15 cellular contexts compared by ENCODE assay signal in the genomic region with DNA sequence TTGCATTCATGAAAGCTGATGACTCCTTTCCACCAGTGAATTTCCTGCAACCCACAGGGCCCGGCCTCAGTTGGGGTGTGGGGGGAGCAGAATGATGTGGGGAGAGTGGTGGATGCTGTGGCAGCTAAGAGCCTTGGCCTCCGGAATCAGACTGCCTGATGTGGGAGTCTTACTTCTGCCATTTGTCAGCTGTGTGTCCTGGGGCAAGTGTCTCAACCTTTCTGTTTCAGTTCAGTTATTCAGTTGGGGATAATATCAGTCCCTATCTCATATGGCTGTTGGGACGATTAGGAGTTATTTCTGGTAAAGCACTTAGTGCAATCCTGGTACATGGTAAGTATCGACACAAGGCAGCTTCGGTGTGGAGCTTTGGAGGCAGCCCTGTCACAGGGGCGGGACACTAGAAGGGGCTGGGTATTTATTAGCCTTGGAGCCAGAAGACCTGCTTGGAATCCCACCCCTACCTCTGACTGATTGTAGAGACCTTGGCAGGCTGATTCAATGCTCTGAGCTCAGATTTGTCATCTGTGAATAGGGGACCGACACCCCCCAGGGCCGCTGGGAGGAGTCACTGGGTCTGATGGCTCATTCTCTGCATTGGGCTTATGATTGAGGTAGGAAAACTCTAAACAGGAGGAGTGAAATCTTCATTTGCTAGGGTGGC. TPM values are rescaled to one million over a fixed set of nuclear protein-coding genes. Genes with fewer than 3 reads are reported as not detected.
DNase-seq lines count a peak whose midpoint lies in the region; TF ChIP-seq lines count a peak whose summit lies in the region.
"Had no signal": no experiment of that assay in that cellular context is flagged by ENCODE, and none has a peak within 500 bp of the region (broad histone marks: within the 10 kb centered on the region; RNA-seq: fewer than 3 reads in every experiment).

No MANE protein-coding gene starts in this region.

- 50 to 58% (median 53%) methylated on average over 8 of the region's 8 CpGs for WGBS in adrenal gland, 4 donors
- 60 to 76% (median 63%) methylated on average over 6 to 8 of the region's 8 CpGs for WGBS in stomach, 5 donors

- H3K4me1 ChIP-seq in adrenal gland (replicated peaks in 1 of 2) (peaks cover 28 to 36% of the 10 kb centered on the region in 2 donors), iPS-20b (ENCODE audit: insufficient read depth, low read length) (peaks cover 16% of the 10 kb centered on the region), stomach (peaks cover 48 to 69% (median 55%) of the 10 kb centered on the region in 4 donors)
- H3K4me1 ChIP-seq in effector memory CD4-positive, alpha-beta T cell (ENCODE audit: control insufficient read depth, insufficient read depth, low read length, poor library complexity, severe bottlenecking): no peaks in the 10 kb centered on the region

- H3K4me3 ChIP-seq in adrenal gland (no peak overlapping the region), iPS-20b (ENCODE audit: low read length) (no peak overlapping the region), stomach (no peak overlapping the region)
- no peak overlapping the region for H3K4me3 ChIP-seq in effector memory CD4-positive, alpha-beta T cell (ENCODE audit: insufficient read depth, low read depth, low read length, poor library complexity, severe bottlenecking)

- H3K36me3 ChIP-seq in adrenal gland (replicated peaks in 1 of 2) (no peaks in the 10 kb centered on the region), iPS-20b (ENCODE audit: insufficient read depth, low read depth, low read length) (no peaks in the 10 kb centered on the region), stomach (no peaks in the 10 kb centered on the region)
- H3K36me3 ChIP-seq in effector memory CD4-positive, alpha-beta T cell (ENCODE audit: control insufficient read depth, insufficient read depth, low read length): no peaks in the 10 kb centered on the region

- no peak for TF ChIP-seq CTCF in adrenal gland (IDR thresholded peaks at IDR 0.05)
- TF ChIP-seq CTCF in stomach (IDR thresholded peaks at IDR 0.05): no peak

- peak overlapping the region in 3 of 5 donors; percentile 21 to 89 (median 47) for H3K27ac ChIP-seq in adrenal gland
- no peak overlapping the region for H3K27ac ChIP-seq in iPS-20b (ENCODE audit: low read length)
- peak overlapping the region; percentile 86 to 94 (median 89) for H3K27ac ChIP-seq in stomach
- no peak overlapping the region for H3K27ac ChIP-seq in effector memory CD4-positive, alpha-beta T cell (ENCODE audit: insufficient read depth, low read length, poor library complexity, severe bottlenecking)

- intact Hi-C loops in adrenal gland (cut with DNase I) (no loop called here), stomach (cut with DNase I; ENCODE audit: low total_unique reads) (no loop called here)

- no peaks in the 10 kb centered on the region for H3K9me3 ChIP-seq in adrenal gland (replicated peaks in 1 of 3)
- H3K9me3 ChIP-seq in iPS-20b (ENCODE audit: insufficient read depth, low read depth, low read length): no peaks in the 10 kb centered on the region
- no peaks in the 10 kb centered on the region for H3K9me3 ChIP-seq in stomach
- H3K9me3 ChIP-seq in effector memory CD4-positive, alpha-beta T cell (ENCODE audit: control insufficient read depth, low read length): no peaks in the 10 kb centered on the region

- TF ChIP-seq POLR2A in adrenal gland (IDR thresholded peaks at IDR 0.05): no peak
- TF ChIP-seq POLR2A in stomach (IDR thresholded peaks at IDR 0.05): no peak

- 0 out of 2 replicates have a peak overlapping the region, but pooled peaks have one; percentile 11 for H3K9ac ChIP-seq in iPS-20b (ENCODE audit: low read depth, low read length)

- DNase-seq in EH (ENCODE audit: low read depth): peak; percentile 20
- DNase-seq in adrenal gland: peak in 5 of 7 donors; percentile 47 to 61 (median 58)
- DNase-seq in stomach: no peak
- DNase-seq in effector memory CD4-positive, alpha-beta T cell: no peak
- no peak for DNase-seq in central memory CD4-positive, alpha-beta T cell
- DNase-seq in KG1 (lab: John Stamatoyannopoulos, UW): no peak
- no peak for DNase-seq in cortex of kidney (lab: John Stamatoyannopoulos, UW)
- DNase-seq: activated CD4-positive, alpha-beta T cell treated with anti-CD3 and anti-CD28 coated beads for 1 hour; activated naive CD8-positive, alpha-beta T cell treated with anti-CD3 and anti-CD28 coated beads, Interleukin-2, amount 50 U/mL, for 24 hours; DMS79 treated with DMSO at 0.1 percent for 48 hours; KBM-7; NCI-H510A; stimulated activated CD4-positive, alpha-beta T cell treated with anti-CD3 and anti-CD28 coated beads, Interleukin-12 subunit alpha, Interleukin-12 subunit beta, amount 100 ng/mL, for 4 hours had no signal

- H3K27me3 ChIP-seq in adrenal gland (no peaks in the 10 kb centered on the region), iPS-20b (ENCODE audit: insufficient read depth, low read length) (no peaks in the 10 kb centered on the region), stomach (no peaks in the 10 kb centered on the region)
- H3K27me3 ChIP-seq in effector memory CD4-positive, alpha-beta T cell (replicated peaks; ENCODE audit: control insufficient read depth, insufficient read depth, low read length, poor library complexity, severe bottlenecking): no peaks in the 10 kb centered on the region

- TF ChIP-seq EP300 in stomach (IDR thresholded peaks at IDR 0.05): no peak

RNA-seq across cellular contexts. Expression of gene ARHGEF10L, which starts 19.6 kb away (rescaled TPM):
- total RNA-seq in adrenal gland (10 to 100 TPM; 18.2 to 53.9 (median 33.6) TPM), stomach (100 to 1,000 TPM in 2 of 5 donors, 10 to 100 TPM in 3; 24.2 to 329 (median 75.4) TPM)
- polyA plus RNA-seq in adrenal gland (10 to 100 TPM in 2 of 3 donors, 1 to 10 TPM in 1; 5.0 to 54.9 (median 28.9) TPM), stomach (10 to 100 TPM; 15.4 to 49.2 (median 22.5) TPM)
- total RNA-seq: T-helper 1 cell treated with Interleukin-12 subunit alpha and Interleukin-12 subunit beta and Interleukin-4 antibody, amounts not matched to agents 30 ng/mL and 1 ng/mL, for 36 hours had no signal

Comparison
In these comparisons a context has a peak if more than half of its experiments do, and no peak if none do; other contexts are left out.
1. DNase-seq: peak in EH (single experiment) and adrenal gland (5 of 7); none in stomach (single experiment), effector memory CD4-positive, alpha-beta T cell (0 of 3), central memory CD4-positive, alpha-beta T cell (single experiment), KG1 (single experiment) and cortex of kidney (single experiment).
2. H3K27ac ChIP-seq: peak in adrenal gland (3 of 5) and stomach (5 of 5); none in iPS-20b (single experiment) and effector memory CD4-positive, alpha-beta T cell (single experiment).